Comparison of ENCODE assay signal across 19 cellular contexts in the genomic region with DNA sequence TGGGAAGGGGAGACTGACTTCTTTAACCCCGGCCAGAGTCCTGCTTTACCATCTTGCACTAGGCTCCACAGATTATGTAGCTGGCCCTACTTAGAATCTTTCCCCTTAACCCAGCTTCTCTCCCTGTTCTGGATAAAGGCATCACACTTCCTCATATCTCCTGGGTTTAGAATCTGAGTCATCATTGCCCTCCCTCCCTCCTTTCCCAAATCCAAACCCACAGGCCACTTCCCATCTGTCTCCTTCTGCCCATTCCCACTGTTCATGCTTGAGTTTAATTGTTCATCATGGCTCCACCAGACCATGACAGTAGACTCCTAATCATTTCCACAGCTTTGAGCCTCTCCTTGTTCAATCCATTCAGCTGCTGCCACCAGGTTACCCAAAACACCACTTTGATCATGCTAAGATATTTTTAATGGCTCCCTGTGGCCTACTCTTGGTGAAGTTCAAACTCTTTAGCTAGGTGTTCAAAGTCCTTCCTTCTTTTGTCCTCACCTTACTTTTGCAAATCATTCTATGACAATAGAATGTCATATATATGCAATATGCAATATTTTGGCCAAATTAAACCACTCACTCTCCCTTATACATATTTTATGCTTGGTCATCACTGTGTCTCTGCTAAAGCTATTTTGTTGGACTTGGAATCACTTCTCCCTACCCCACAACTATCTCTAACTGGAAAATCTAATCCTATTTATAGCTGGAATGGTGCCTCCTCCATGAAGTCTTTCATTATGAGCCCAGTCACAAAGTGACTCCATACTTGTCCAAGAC. TPM values are rescaled to one million over a fixed set of nuclear protein-coding genes. Genes with fewer than 3 reads are reported as not detected.
DNase-seq lines count a peak whose midpoint lies in the region; ATAC-seq and TF ChIP-seq lines count a peak whose summit lies in the region.
"Had no signal": no experiment of that assay in that cellular context is flagged by ENCODE, and none has a peak within 500 bp of the region (broad histone marks: within the 10 kb centered on the region; RNA-seq: fewer than 3 reads in every experiment).

No MANE protein-coding gene starts in this region.

- DNase-seq in A172 (ENCODE audit: low spot score) = peak; percentile 13
- DNase-seq in DMS53 treated with DMSO at 0.1 percent for 48 hours (lab: John Stamatoyannopoulos, UW; ENCODE audit: unreplicated experiment) = peak; percentile 79
- DNase-seq in NCI-H187 treated with DMSO at 0.1 percent for 48 hours (lab: John Stamatoyannopoulos, UW) = peak; percentile 48
- DNase-seq in epithelial cell of proximal tubule (ENCODE audit: low read depth) = peak; percentile 48
- no peak for DNase-seq in dermis blood vessel endothelial cell
- no peak for DNase-seq in activated naive CD4-positive, alpha-beta T cell treated with anti-CD3 and anti-CD28 coated beads, Interleukin-2, amount 50 U/mL, for 72 hours (ENCODE audit: low spot score in 2 of 2)
- no peak for DNase-seq in MCF 10A (ENCODE audit: unreplicated experiment)
- DNase-seq in stimulated activated naive B cell treated with anti-CD40 and anti-IgM and Interleukin-4, amounts not matched to agents 10 μg/mL and 1 μg/mL and 100 μg/mL, for 72 hours = no peak
- DNase-seq: activated CD4-positive, alpha-beta T cell treated with anti-CD3 and anti-CD28 coated beads for 4 hours; activated CD8-positive, alpha-beta memory T cell treated with anti-CD3 and anti-CD28 coated beads, Interleukin-2, amount 50 U/mL, for 4 hours; activated naive CD4-positive, alpha-beta T cell; aorta; endodermal cell; GOT3; left ventricle myocardium inferior; NCI-H526 treated with DMSO at 0.1 percent for 48 hours had no signal

- no peaks in the 10 kb centered on the region for H3K4me1 Mint-ChIP-seq in MCF 10A (ENCODE audit: insufficient read depth, unreplicated experiment)
- H3K4me1 Mint-ChIP-seq in stimulated activated naive B cell treated with anti-CD40 and anti-IgM and Interleukin-4, amounts not matched to agents 10 μg/mL and 1 μg/mL and 100 μg/mL, for 72 hours = no peaks in the 10 kb centered on the region
- H3K4me1 Mint-ChIP-seq: endodermal cell had no signal

- POLR2A ChIA-PET in MCF 10A (lab: Yijun Ruan, JAX) = no interaction called here

- H3K4me3 Mint-ChIP-seq in MCF 10A (ENCODE audit: unreplicated experiment) = no peak overlapping the region
- H3K4me3 Mint-ChIP-seq in stimulated activated naive B cell treated with anti-CD40 and anti-IgM and Interleukin-4, amounts not matched to agents 10 μg/mL and 1 μg/mL and 100 μg/mL, for 72 hours = no peak overlapping the region
- H3K4me3 Mint-ChIP-seq: endodermal cell had no signal

- H3K9me3 Mint-ChIP-seq in activated naive CD4-positive, alpha-beta T cell treated with anti-CD3 and anti-CD28 coated beads, Interleukin-2, amount 50 U/mL, for 72 hours = no peaks in the 10 kb centered on the region
- no peaks in the 10 kb centered on the region for H3K9me3 Mint-ChIP-seq in MCF 10A (ENCODE audit: unreplicated experiment)
- H3K9me3 Mint-ChIP-seq in stimulated activated naive B cell treated with anti-CD40 and anti-IgM and Interleukin-4, amounts not matched to agents 10 μg/mL and 1 μg/mL and 100 μg/mL, for 72 hours = no peaks in the 10 kb centered on the region
- H3K9me3 Mint-ChIP-seq: endodermal cell had no signal

- H3K4me3 ChIP-seq in epithelial cell of proximal tubule (ENCODE audit: low read depth, low read length) = no peak overlapping the region
- H3K4me3 ChIP-seq: left ventricle myocardium inferior, right atrium auricular region had no signal

- no peak for TF ChIP-seq CTCF in epithelial cell of proximal tubule (conservative IDR thresholded peaks at IDR 0.05; ENCODE audit: low read depth, low read length)
- TF ChIP-seq CTCF in MCF 10A (IDR thresholded peaks at IDR 0.05; ENCODE audit: unreplicated experiment) = no peak

- intact Hi-C loops in MCF 10A (cut with micrococcal nuclease) = loop anchor here (5.0 kb wide), 1 partner anchor 85 kb away; no protein-coding TSS in a partner anchor

- H3K36me3 Mint-ChIP-seq in activated naive CD4-positive, alpha-beta T cell treated with anti-CD3 and anti-CD28 coated beads, Interleukin-2, amount 50 U/mL, for 72 hours = no peaks in the 10 kb centered on the region
- H3K36me3 Mint-ChIP-seq in MCF 10A (ENCODE audit: insufficient read depth, unreplicated experiment) = no peaks in the 10 kb centered on the region
- H3K36me3 Mint-ChIP-seq in stimulated activated naive B cell treated with anti-CD40 and anti-IgM and Interleukin-4, amounts not matched to agents 10 μg/mL and 1 μg/mL and 100 μg/mL, for 72 hours = no peaks in the 10 kb centered on the region

- no TSS peak for BruUV-seq in MCF 10A (replicated peaks; lab: Mats Ljungman, UMichigan)

- ATAC-seq in activated naive CD4-positive, alpha-beta T cell treated with anti-CD3 and anti-CD28 coated beads, Interleukin-2, amount 50 U/mL, for 72 hours = no peak
- no peak for ATAC-seq in stimulated activated naive B cell treated with anti-CD40 and anti-IgM and Interleukin-4, amounts not matched to agents 10 μg/mL and 1 μg/mL and 100 μg/mL, for 72 hours (replicated peaks)
- ATAC-seq: Panc1, SK-N-SH treated with all-trans-retinoic acid at 6 μM for 48 hours had no signal

- H3K27ac Mint-ChIP-seq in activated naive CD4-positive, alpha-beta T cell treated with anti-CD3 and anti-CD28 coated beads, Interleukin-2, amount 50 U/mL, for 72 hours = no peak overlapping the region
- no peak overlapping the region for H3K27ac Mint-ChIP-seq in MCF 10A (ENCODE audit: low read depth, unreplicated experiment)
- no peak overlapping the region for H3K27ac Mint-ChIP-seq in stimulated activated naive B cell treated with anti-CD40 and anti-IgM and Interleukin-4, amounts not matched to agents 10 μg/mL and 1 μg/mL and 100 μg/mL, for 72 hours
- H3K27ac Mint-ChIP-seq: endodermal cell had no signal

- CTCF ChIA-PET in MCF 10A (lab: Yijun Ruan, JAX) = interaction anchor here (1.3 kb wide), 1 partner anchor 84 kb away, joined by 4 read pairs; no protein-coding TSS in a partner anchor

- peaks cover 46% of the 10 kb centered on the region for H3K27me3 Mint-ChIP-seq in MCF 10A (ENCODE audit: insufficient read depth, unreplicated experiment)
- peaks cover 24 to 28% of the 10 kb centered on the region in 2 donors for H3K27me3 Mint-ChIP-seq in stimulated activated naive B cell treated with anti-CD40 and anti-IgM and Interleukin-4, amounts not matched to agents 10 μg/mL and 1 μg/mL and 100 μg/mL, for 72 hours

RNA-seq across cellular contexts. Expression of a gene that starts 5.5 kb away (rescaled TPM):
- total RNA-seq in A172 (2014; rRNA removed; shearing (Covaris generic)) = 0.03 and 0.91 TPM in 2 replicates
- total RNA-seq in epithelial cell of proximal tubule (0.87 and 1.2 TPM in 2 replicates), dermis blood vessel endothelial cell (0.09 and 0.17 TPM in 2 replicates), MCF 10A (2022) (not detected in 2 replicates)
- not detected for total RNA-seq in activated naive CD4-positive, alpha-beta T cell treated with anti-CD3 and anti-CD28 coated beads, Interleukin-2, amount 50 U/mL, for 72 hours

RNA-seq across cellular contexts. Expression of a gene that starts 45.2 kb away (rescaled TPM):
- total RNA-seq in A172 (2014; rRNA removed; shearing (Covaris generic)) = 18.2 and 21.1 TPM in 2 replicates
- total RNA-seq in epithelial cell of proximal tubule (10.2 and 11.7 TPM in 2 replicates), dermis blood vessel endothelial cell (23.0 and 27.4 TPM in 2 replicates), MCF 10A (2022) (12.7 and 14.5 TPM in 2 replicates)
- total RNA-seq in activated naive CD4-positive, alpha-beta T cell treated with anti-CD3 and anti-CD28 coated beads, Interleukin-2, amount 50 U/mL, for 72 hours = 10 to 100 TPM in 1 of 2 donors, 1 to 10 TPM in 1; 4.9 to 12.3 TPM

Comparison
In these comparisons a context has a peak if more than half of its experiments do, and no peak if none do; other contexts are left out.
1. DNase-seq: peak in A172 (single experiment), DMS53 treated with DMSO at 0.1 percent for 48 hours (single experiment), NCI-H187 treated with DMSO at 0.1 percent for 48 hours (single experiment) and epithelial cell of proximal tubule (single experiment); none in dermis blood vessel endothelial cell (single experiment), activated naive CD4-positive, alpha-beta T cell treated with anti-CD3 and anti-CD28 coated beads, Interleukin-2, amount 50 U/mL, for 72 hours (0 of 2), MCF 10A (single experiment) and stimulated activated naive B cell treated with anti-CD40 and anti-IgM and Interleukin-4, amounts not matched to agents 10 μg/mL and 1 μg/mL and 100 μg/mL, for 72 hours (single experiment).